8 cellular contexts compared by ENCODE assay signal in genomic region chr2:86747708-86748627, GRCh38. TPM values are rescaled to one million over a fixed set of nuclear protein-coding genes. Genes with fewer than 3 reads are reported as not detected.
A peak's percentile ranks its signal among the peaks of the same experiment; 100 is the strongest.
DNase-seq lines count a peak whose midpoint lies in the region; ATAC-seq and TF ChIP-seq lines count a peak whose summit lies in the region.

No MANE protein-coding gene starts in this region.

- H3K27ac ChIP-seq in psoas muscle (peak overlapping the region; percentile 13), tibial artery (no peak overlapping the region)

- H3K9ac ChIP-seq in NT2/D1 (ENCODE audit: insufficient read length, low read depth): no peak overlapping the region

- H3K27me3 ChIP-seq in BJ (ENCODE audit: control insufficient read depth, insufficient read depth, low read length) (no peaks in the 10 kb centered on the region), NT2/D1 (ENCODE audit: insufficient read depth, insufficient read length) (no peaks in the 10 kb centered on the region), psoas muscle (ENCODE audit: insufficient read depth in 3 of 3, low read length in 2 of 3) (no peaks in the 10 kb centered on the region), tibial artery (no peaks in the 10 kb centered on the region)

- no peaks in the 10 kb centered on the region for H3K4me1 ChIP-seq in NT2/D1 (ENCODE audit: insufficient read depth, insufficient read length)
- peaks cover 51% of the 10 kb centered on the region for H3K4me1 ChIP-seq in psoas muscle
- peaks cover 0 to 5% (median 0%) of the 10 kb centered on the region in 4 donors for H3K4me1 ChIP-seq in tibial artery

- H3K4me3 ChIP-seq in BJ (ENCODE audit: low read depth, low read length) (no peak overlapping the region), NT2/D1 (ENCODE audit: insufficient read length, low read depth) (no peak overlapping the region), psoas muscle (no peak overlapping the region), tibial artery (no peak overlapping the region)

- intact Hi-C loops in psoas muscle (cut with DNase I) (no loop called here), tibial artery (cut with DNase I; ENCODE audit: low total_unique reads) (no loop called here)

- no peak for TF ChIP-seq CTCF in BJ (IDR thresholded peaks at IDR 0.05; ENCODE audit: insufficient read depth, low read depth, low read length)
- no peak for TF ChIP-seq CTCF in GM20000 (IDR thresholded peaks at IDR 0.05; ENCODE audit: extremely low read depth, missing control alignments)
- no peak for TF ChIP-seq CTCF in psoas muscle (IDR thresholded peaks at IDR 0.05)
- no peak for TF ChIP-seq CTCF in tibial artery (IDR thresholded peaks at IDR 0.05)

- WGBS in psoas muscle, 3 donors: 73 to 80% (median 75%) methylated on average over 9 of the region's 9 CpGs

- DNase-seq in BJ (ENCODE audit: low read depth): peak; percentile 57
- DNase-seq in GM20000 (ENCODE audit: low spot score): peak; percentile 10
- peak; percentile 20 for DNase-seq in NT2/D1 (ENCODE audit: low read depth, low spot score)
- peak; percentile 67 to 83 for DNase-seq in erythroblast (lab: John Stamatoyannopoulos, UW)
- no peak for DNase-seq in psoas muscle
- no peak for DNase-seq in HK-2 (ENCODE audit: unreplicated experiment)
- DNase-seq in tibial artery: no peak
- no peak for DNase-seq in DMS153 (lab: John Stamatoyannopoulos, UW)

- no peak for TF ChIP-seq POLR2A in erythroblast (IDR thresholded peaks at IDR 0.05; ENCODE audit: low read length)

- peaks cover 14% of the 10 kb centered on the region for H3K9me3 ChIP-seq in NT2/D1 (ENCODE audit: insufficient read depth, low read length)
- H3K9me3 ChIP-seq in psoas muscle: peaks cover 8% of the 10 kb centered on the region
- H3K9me3 ChIP-seq in tibial artery: peaks cover 0 to 13% (median 11%) of the 10 kb centered on the region in 3 donors

- peak; percentile 61 to 90 (median 81) for ATAC-seq in psoas muscle

- CTCF ChIA-PET in BJ (lab: Yijun Ruan, JAX): interaction anchor here (2.0 kb wide), 1 partner anchor 17 kb away, joined by 5 read pairs; no protein-coding TSS in a partner anchor

- H3K36me3 ChIP-seq in BJ (ENCODE audit: control insufficient read depth, insufficient read depth, low read length) (peaks cover 1% of the 10 kb centered on the region), NT2/D1 (ENCODE audit: insufficient read depth, insufficient read length, low read length) (peaks cover 22% of the 10 kb centered on the region), psoas muscle (ENCODE audit: insufficient read depth in 1 of 2, low read depth in 1 of 2) (peaks cover under 1 to 8% of the 10 kb centered on the region in 2 donors), tibial artery (peaks cover 4 to 12% (median 11%) of the 10 kb centered on the region in 3 donors)

- POLR2A ChIA-PET in BJ (lab: Charles Lee): no interaction called here

RNA-seq across cellular contexts. Expression of gene RMND5A, which starts 27.9 kb away (rescaled TPM):
- polyA plus RNA-seq in BJ (2011; rRNA removed): 10.8 and 15.9 TPM in 2 replicates
- 16.6 and 26.6 TPM in 2 replicates for polyA minus RNA-seq in BJ (2011; rRNA and poly(A)+ RNA removed)
- 10 to 100 TPM; 65.3 to 90.8 (median 80.1) TPM for total RNA-seq in psoas muscle
- 10 to 100 TPM; 17.7 to 72.6 (median 29.6) TPM for polyA plus RNA-seq in psoas muscle

RNA-seq across cellular contexts. Expression of gene CD8A, which starts 42.7 kb away (rescaled TPM):
- not detected in 2 replicates for polyA plus RNA-seq in BJ (2011; rRNA removed)
- not detected in 2 replicates for polyA minus RNA-seq in BJ (2011; rRNA and poly(A)+ RNA removed)
- total RNA-seq in psoas muscle: under 1 TPM; 0.27 to 0.81 (median 0.52) TPM
- polyA plus RNA-seq in psoas muscle: under 1 TPM; 0.09 to 0.18 (median 0.10) TPM

Comparison
In these comparisons a context has a peak if more than half of its experiments do, and no peak if none do; other contexts are left out.
1. DNase-seq: peak in BJ (single experiment), GM20000 (single experiment), NT2/D1 (single experiment) and erythroblast (2 of 2); none in psoas muscle (0 of 2), HK-2 (single experiment), tibial artery (0 of 2) and DMS153 (single experiment).